Comparison of ENCODE assay signal across 7 cellular contexts in the genomic region with DNA sequence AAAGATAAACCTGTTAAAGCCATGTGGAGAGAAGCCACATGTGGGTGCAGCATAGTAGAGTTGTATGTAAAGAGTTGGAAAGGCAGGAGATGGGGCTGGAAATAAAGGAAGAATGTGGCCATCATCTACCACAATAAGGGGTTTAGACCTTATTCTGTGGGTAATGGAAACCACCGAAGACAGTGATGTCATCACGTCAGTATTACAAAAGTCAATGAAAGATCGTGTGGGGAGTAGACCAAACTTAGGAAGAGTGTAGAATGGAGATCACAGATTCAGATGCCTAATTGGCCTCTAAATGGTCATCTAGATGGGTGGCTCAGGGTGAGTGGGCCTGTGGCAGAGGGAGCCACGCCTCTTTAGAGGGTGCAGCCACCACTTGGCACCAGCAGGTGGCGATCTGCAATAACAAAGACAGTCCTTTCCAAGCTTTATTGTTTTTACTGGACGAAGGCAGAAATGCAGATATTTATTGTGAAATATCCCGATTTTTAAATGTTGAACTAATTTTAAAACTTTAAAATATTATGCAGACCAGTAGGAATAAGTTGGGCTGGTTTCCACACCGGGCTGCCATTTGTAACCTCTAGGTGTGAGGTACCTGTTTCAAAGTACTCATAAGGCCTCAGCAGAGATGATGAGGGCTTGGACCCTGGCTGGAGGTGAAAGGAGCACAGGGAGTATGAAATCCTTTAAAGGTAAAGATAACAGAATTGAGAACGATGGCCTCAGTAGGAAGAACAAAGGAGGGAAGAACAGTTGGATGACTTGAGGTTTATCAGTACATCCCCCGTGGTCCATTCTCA.
DNase-seq lines count a peak whose midpoint lies in the region; ATAC-seq, FAIRE-seq and TF ChIP-seq lines count a peak whose summit lies in the region.

No MANE protein-coding gene starts in this region.

- H3K9me3 Mint-ChIP-seq in T-helper 2 cell treated with Interferon-gamma antibody and Interleukin-4, amounts not matched to agents 5 μg/mL and 100 μg/mL, for 36 hours: no peaks in the 10 kb centered on the region
- H3K9me3 Mint-ChIP-seq in endothelial cell (ENCODE audit: unreplicated experiment): no peaks in the 10 kb centered on the region
- no peaks in the 10 kb centered on the region for H3K9me3 Mint-ChIP-seq in naive B cell

- H3K27ac Mint-ChIP-seq in T-helper 2 cell treated with Interferon-gamma antibody and Interleukin-4, amounts not matched to agents 5 μg/mL and 100 μg/mL, for 36 hours: no peak overlapping the region
- H3K27ac Mint-ChIP-seq in endothelial cell (ENCODE audit: unreplicated experiment): no peak overlapping the region
- no peak overlapping the region for H3K27ac Mint-ChIP-seq in naive B cell

- DNase-seq in ELR (ENCODE audit: low read depth): peak; percentile 77
- peak; percentile 69 for DNase-seq in GM20000 (ENCODE audit: low spot score)
- DNase-seq in HTR-8/SVneo (ENCODE audit: insufficient read length, low spot score): peak; percentile 61
- DNase-seq in T-helper 2 cell treated with Interferon-gamma antibody and Interleukin-4, amounts not matched to agents 5 μg/mL and 100 μg/mL, for 36 hours (ENCODE audit: low spot score): peak; percentile 16
- DNase-seq in endothelial cell (ENCODE audit: low spot score): peak; percentile 68
- DNase-seq in naive B cell: peak; percentile 6
- DNase-seq in activated gamma-delta T cell treated with Interleukin-2 at 50 U/mL for 16 hours: no peak

- TF ChIP-seq CTCF in GM20000 (IDR thresholded peaks at IDR 0.05; ENCODE audit: extremely low read depth, missing control alignments) (peak; percentile 86), endothelial cell (IDR thresholded peaks at IDR 0.05; ENCODE audit: unreplicated experiment) (peak; percentile 93)

- no peaks in the 10 kb centered on the region for H3K4me1 Mint-ChIP-seq in T-helper 2 cell treated with Interferon-gamma antibody and Interleukin-4, amounts not matched to agents 5 μg/mL and 100 μg/mL, for 36 hours (ENCODE audit: low read depth)
- H3K4me1 Mint-ChIP-seq in endothelial cell (ENCODE audit: unreplicated experiment) (peaks cover 3% of the 10 kb centered on the region), naive B cell (peaks cover 4 to 5% (median 4%) of the 10 kb centered on the region in 3 donors)

- no peaks in the 10 kb centered on the region for H3K36me3 Mint-ChIP-seq in T-helper 2 cell treated with Interferon-gamma antibody and Interleukin-4, amounts not matched to agents 5 μg/mL and 100 μg/mL, for 36 hours (ENCODE audit: low read depth)
- no peaks in the 10 kb centered on the region for H3K36me3 Mint-ChIP-seq in endothelial cell (ENCODE audit: low read depth, unreplicated experiment)
- H3K36me3 Mint-ChIP-seq in naive B cell: no peaks in the 10 kb centered on the region

- no peak overlapping the region for H3K4me3 Mint-ChIP-seq in T-helper 2 cell treated with Interferon-gamma antibody and Interleukin-4, amounts not matched to agents 5 μg/mL and 100 μg/mL, for 36 hours
- H3K4me3 Mint-ChIP-seq in endothelial cell (ENCODE audit: unreplicated experiment) (no peak overlapping the region), naive B cell (no peak overlapping the region)

- ATAC-seq in naive B cell (ENCODE audit: low read depth in 2 of 2): peak; percentile 43 to 60

- FAIRE-seq in HTR-8/SVneo (lab: Jason Lieb, UNC): no peak

- no peaks in the 10 kb centered on the region for H3K27me3 Mint-ChIP-seq in T-helper 2 cell treated with Interferon-gamma antibody and Interleukin-4, amounts not matched to agents 5 μg/mL and 100 μg/mL, for 36 hours (ENCODE audit: low read depth)
- no peaks in the 10 kb centered on the region for H3K27me3 Mint-ChIP-seq in endothelial cell (ENCODE audit: unreplicated experiment)
- no peaks in the 10 kb centered on the region for H3K27me3 Mint-ChIP-seq in naive B cell
